ENCODE assay signal across 16 cellular contexts in the genomic region with DNA sequence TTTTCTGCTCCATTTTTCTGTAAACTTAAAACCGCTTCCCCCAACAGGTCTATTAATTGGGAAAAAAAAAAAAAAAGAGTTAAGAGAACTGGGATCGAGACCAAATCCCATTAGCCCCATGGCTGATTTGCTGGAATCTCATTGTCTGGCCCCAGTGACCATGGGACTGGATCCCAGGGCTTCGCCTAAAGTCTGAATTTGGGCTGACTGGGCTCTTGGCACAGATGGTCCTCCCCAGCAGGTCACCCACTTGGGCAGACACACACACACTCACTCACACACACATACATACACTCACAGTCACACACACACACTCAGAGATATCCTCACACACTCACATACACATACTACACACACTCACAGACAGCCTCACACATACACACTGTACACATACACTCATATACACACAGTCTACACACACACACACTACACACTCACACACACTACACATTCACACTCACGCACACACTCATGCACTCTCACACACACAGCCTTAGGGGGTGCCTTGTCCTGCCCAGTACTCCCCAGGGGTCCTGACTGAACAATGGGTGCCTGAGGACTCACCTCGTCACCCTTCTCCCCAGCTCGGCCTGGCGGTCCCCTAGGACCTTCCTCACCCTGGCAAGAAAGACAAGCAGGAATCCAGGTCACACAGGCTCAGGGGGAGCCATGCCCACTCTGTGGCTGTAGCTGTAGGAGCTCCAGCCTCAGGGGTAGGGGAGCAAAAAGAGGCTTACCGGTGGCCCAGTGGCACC. TPM values are rescaled to one million over a fixed set of nuclear protein-coding genes. Genes with fewer than 3 reads are reported as not detected.
DNase-seq lines count a peak whose midpoint lies in the region; ATAC-seq, FAIRE-seq and TF ChIP-seq lines count a peak whose summit lies in the region.
"Had no signal": no experiment of that assay in that cellular context is flagged by ENCODE, and none has a peak within 500 bp of the region (broad histone marks: within the 10 kb centered on the region; RNA-seq: fewer than 3 reads in every experiment).

No MANE protein-coding gene starts in this region.

- no peaks in the 10 kb centered on the region for H3K36me3 ChIP-seq in Karpas-422 (ENCODE audit: insufficient read depth, low read length)
- no peaks in the 10 kb centered on the region for H3K36me3 ChIP-seq in K562 (ENCODE audit: control insufficient read depth, insufficient read depth, low read length)
- no peaks in the 10 kb centered on the region for H3K36me3 ChIP-seq in testis (ENCODE audit: low read depth, missing control alignments)
- H3K36me3 ChIP-seq: left lung had no signal

- no peak for TF ChIP-seq POLR2A in K562 (conservative IDR thresholded peaks at IDR 0.05)
- no peak for TF ChIP-seq POLR2A in testis (IDR thresholded peaks at IDR 0.05)

- H3K4me1 ChIP-seq in Karpas-422 (ENCODE audit: low read length) (peaks cover 40% of the 10 kb centered on the region), K562 (replicated peaks in 1 of 2; ENCODE audit: control insufficient read depth in 2 of 2, insufficient read depth in 2 of 2, low read length in 2 of 2) (peaks cover 23 to 36% of the 10 kb centered on the region in 2 experiments), testis (peaks cover 7% of the 10 kb centered on the region)

- intact Hi-C loops in K562 (cut with micrococcal nuclease), result no loop called here
- intact Hi-C loops in testis (cut with DNase I; ENCODE audit: low total_unique reads), result loop anchor here (10.0 kb wide), 1 partner anchor 165 kb away; no protein-coding TSS in a partner anchor

- H3K27me3 ChIP-seq in Karpas-422 (ENCODE audit: low read length), result no peaks in the 10 kb centered on the region; the same call in 1 of the 2 replicates
- H3K27me3 ChIP-seq in K562 (ENCODE audit: control insufficient read depth in 2 of 2, insufficient read depth in 2 of 2, low read length in 2 of 2), result no peaks in the 10 kb centered on the region; a peak in 1 of 5 replicates
- H3K27me3 ChIP-seq in testis, result no peaks in the 10 kb centered on the region

- no peak for TF ChIP-seq EP300 in K562 (IDR thresholded peaks at IDR 0.05; ENCODE audit: low read length)

- H3K79me2 ChIP-seq in Karpas-422 (ENCODE audit: low read length), result no peaks in the 10 kb centered on the region
- H3K79me2 ChIP-seq in K562 (ENCODE audit: control insufficient read depth, insufficient read depth, low read length), result no peaks in the 10 kb centered on the region

- H4K20me1 ChIP-seq in Karpas-422 (ENCODE audit: insufficient read depth, low read depth, low read length) (no peaks in the 10 kb centered on the region), K562 (replicated peaks; ENCODE audit: control insufficient read depth, insufficient read depth, low read length) (no peaks in the 10 kb centered on the region)

- H3K4me2 ChIP-seq in Karpas-422 (ENCODE audit: low read depth, low read length, poor library complexity, severe bottlenecking) (no peak overlapping the region), K562 (ENCODE audit: insufficient read depth, low read length) (no peak overlapping the region)

- H2AFZ ChIP-seq in Karpas-422 (ENCODE audit: low read length), result no peak overlapping the region
- no peak overlapping the region for H2AFZ ChIP-seq in K562 (ENCODE audit: low read depth, low read length)

- no peaks in the 10 kb centered on the region for H3K9me1 ChIP-seq in K562 (ENCODE audit: control insufficient read depth, insufficient read depth, low read length)

- H3K9me3 ChIP-seq in Karpas-422 (ENCODE audit: low read length) (no peaks in the 10 kb centered on the region), K562 (replicated peaks; ENCODE audit: control insufficient read depth, insufficient read depth, low read depth, low read length) (no peaks in the 10 kb centered on the region), testis (no peaks in the 10 kb centered on the region)
- H3K9me3 ChIP-seq: left lung had no signal

- no peak for ATAC-seq in K562
- ATAC-seq in HG02623 (IDR thresholded peaks at IDR 0.05; ENCODE audit: unreplicated experiment), result no peak
- no peak for ATAC-seq in HG02973 (IDR thresholded peaks at IDR 0.05; ENCODE audit: unreplicated experiment)
- ATAC-seq: left lung had no signal

- no peak for TF ChIP-seq CTCF in K562 (IDR thresholded peaks at IDR 0.05 in 2 of 3, conservative IDR thresholded peaks at IDR 0.05 in 1 of 3; ENCODE audit: insufficient read depth in 2 of 3, low read depth in 1 of 3, low read length in 3 of 3)
- TF ChIP-seq CTCF in testis (IDR thresholded peaks at IDR 0.05), result no peak

- WGBS in K562 (ENCODE audit: insufficient coverage, low coverage, missing lambda C conversion rate), result 60% methylated on average over 8 of the region's 8 CpGs
- 73 to 75% methylated on average over 8 of the region's 8 CpGs for whole genome bisulfite sequencing in testis, 2 donors

- no peak overlapping the region for H3K9ac ChIP-seq in Karpas-422 (ENCODE audit: low read length)
- no peak overlapping the region; a peak in 1 of 4 replicates for H3K9ac ChIP-seq in K562 (ENCODE audit: insufficient read depth in 1 of 2, low read depth in 2 of 2, low read length in 2 of 2)

- H3K9me2 ChIP-seq in Karpas-422 (replicated peaks; ENCODE audit: insufficient read depth, low read length), result no peaks in the 10 kb centered on the region

- H3K4me3 ChIP-seq in Karpas-422 (ENCODE audit: low read length) (no peak overlapping the region), K562 (no peak overlapping the region), testis (no peak overlapping the region)
- H3K4me3 ChIP-seq: left lung, skin epidermis had no signal

- no peak overlapping the region for H3K27ac ChIP-seq in Karpas-422 (ENCODE audit: low read length)
- H3K27ac ChIP-seq in K562 (ENCODE audit: extremely low read depth, low read depth, low read length), result no peak overlapping the region
- H3K27ac ChIP-seq in testis, result no peak overlapping the region
- H3K27ac ChIP-seq: left lung, skin epidermis had no signal

- DNase-seq in Karpas-422, result peak; percentile 39
- DNase-seq in K562 (ENCODE audit: extremely low read depth in 1 of 4, low spot score in 3 of 4), result no peak
- DNase-seq in iris pigment epithelial cell (ENCODE audit: low read depth), result peak; percentile 28
- DNase-seq in testis, result peak; percentile 59
- DNase-seq in NCI-H2171 (lab: John Stamatoyannopoulos, UW), result no peak
- DNase-seq: activated B cell treated with CpG ODN at 0.5 μM for 24 hours; activated effector memory CD4-positive, alpha-beta T cell treated with Interleukin-2 at 50 U/mL for 16 hours; DMS79 treated with DMSO at 0.1 percent for 48 hours; Kasumi-1; left lung; NCI-H1436; NCI-H2227 treated with DMSO at 0.1 percent for 48 hours; SHP77 had no signal

- no peak for FAIRE-seq in K562 (lab: Jason Lieb, UNC)

- BruUV-seq in K562 (replicated peaks; lab: Mats Ljungman, UMichigan), result no TSS peak

- POLR2A ChIA-PET in K562 (lab: Yijun Ruan, JAX), result no interaction called here

- CTCF ChIA-PET in K562 (lab: Yijun Ruan, JAX; ENCODE audit: low intra/inter-chr PET ratio), result no interaction called here

- no peak for TF ChIP-seq RAD21 in K562 (CRISPR knock-in tag; conservative IDR thresholded peaks at IDR 0.05 in 1 of 2, IDR thresholded peaks at IDR 0.05 in 1 of 2)

- in situ Hi-C loops in K562 (cut with MboI), result loop anchor here (10.0 kb wide), 1 partner anchor 155 kb away; no protein-coding TSS in a partner anchor

TF ChIP-seq in K562, 482 proteins besides CTCF, POLR2A, EP300 and RAD21 (continues in another document):
- no peak for TF ChIP-seq ZNF431 (CRISPR knock-in tag; IDR thresholded peaks at IDR 0.05)

RNA-seq across cellular contexts. Expression of gene COL9A2, which starts 7.5 kb away (rescaled TPM):
- 7.9 and 28.2 TPM in 2 replicates for total RNA-seq in Karpas-422 (2014; rRNA removed; shearing (Covaris generic); ENCODE audit: low replicate concordance)
- 0.58 and 1.9 TPM in 2 replicates for total RNA-seq in K562 (2011; cell fraction: chromatin; rRNA removed; ENCODE audit: low replicate concordance)
- 0.53 and 1.3 TPM in 2 replicates for total RNA-seq in K562 (2011; cell fraction: nucleolus; rRNA removed)
- total RNA-seq in K562 (2011; cell fraction: nucleoplasm; rRNA removed), result 0.73 and 1.1 TPM in 2 replicates
- total RNA-seq in K562 (2014; rRNA removed) (0.90 and 0.95 TPM in 2 replicates), K562 (2014; rRNA removed; fragmentation: Illumina TruSeq; extraction: Trizol) (0.06 and 0.15 TPM in 2 replicates), K562 (2015; rRNA removed; fragmentation: Illumina TruSeq; extraction: Trizol) (0.60 and 0.72 TPM in 2 replicates), K562 (2021) (0.47 and 0.72 TPM in 2 replicates), testis (1 to 10 TPM; 5.1 to 7.2 TPM)
- polyA plus RNA-seq in K562 (2011; rRNA removed) (0.31 and 0.45 TPM in 2 replicates), K562 (2014; fragmentation: Illumina TruSeq; extraction: Trizol) (0.24 and 0.54 TPM in 2 replicates), K562 (2014; fragmentation: Nextera tagmentation; extraction: Ambion mirVana) (under 1 TPM; 0.03 TPM), K562 (2014; rRNA removed) (1.5 and 2.2 TPM in 2 replicates), testis (ENCODE audit: insufficient read depth, low read depth, low replicate concordance) (3.5 TPM)
- polyA plus RNA-seq in K562 (2011; cell fraction: cytosol; rRNA removed), result 0.46 and 0.47 TPM in 2 replicates
- 3.7 and 4.4 TPM in 2 replicates for polyA plus RNA-seq in K562 (2011; cell fraction: nucleus; rRNA removed)
- 0.78 and 3.8 TPM in 2 replicates for polyA plus RNA-seq in K562 (2012)
- 0.11 and 0.30 TPM in 2 replicates for polyA minus RNA-seq in K562 (2011; rRNA and poly(A)+ RNA removed)
- 1.6 TPM in 1 of 2 replicates, not detected in the other for polyA minus RNA-seq in K562 (2011; cell fraction: cytosol; rRNA and poly(A)+ RNA removed)
- polyA minus RNA-seq in K562 (2011; cell fraction: nucleus; rRNA and poly(A)+ RNA removed), result 0.13 and 1.4 TPM in 2 replicates

RNA-seq across cellular contexts. Expression of gene ZMPSTE24, which starts 51.5 kb away (rescaled TPM):
- total RNA-seq in Karpas-422 (2014; rRNA removed; shearing (Covaris generic); ENCODE audit: low replicate concordance), result 22.0 and 50.9 TPM in 2 replicates
- total RNA-seq in K562 (2011; cell fraction: chromatin; rRNA removed; ENCODE audit: low replicate concordance), result 31.5 and 69.9 TPM in 2 replicates
- 36.2 and 41.8 TPM in 2 replicates for total RNA-seq in K562 (2011; cell fraction: nucleolus; rRNA removed)
- 53.6 and 61.9 TPM in 2 replicates for total RNA-seq in K562 (2011; cell fraction: nucleoplasm; rRNA removed)
- total RNA-seq in K562 (2014; rRNA removed), result 45.0 and 45.6 TPM in 2 replicates
- 74.4 and 86.4 TPM in 2 replicates for total RNA-seq in K562 (2014; rRNA removed; fragmentation: Illumina TruSeq; extraction: Trizol)
- 62.7 and 68.8 TPM in 2 replicates for total RNA-seq in K562 (2015; rRNA removed; fragmentation: Illumina TruSeq; extraction: Trizol)
- 51.2 and 53.3 TPM in 2 replicates for total RNA-seq in K562 (2021)
- 28.1 and 30.7 TPM in 2 replicates for polyA plus RNA-seq in K562 (2011; rRNA removed)
- polyA plus RNA-seq in K562 (2011; cell fraction: cytosol; rRNA removed), result 6.8 and 14.9 TPM in 2 replicates
- 7.0 and 8.9 TPM in 2 replicates for polyA plus RNA-seq in K562 (2011; cell fraction: nucleus; rRNA removed)
- polyA plus RNA-seq in K562 (2012), result 22.3 and 37.2 TPM in 2 replicates
- 53.2 and 64.3 TPM in 2 replicates for polyA plus RNA-seq in K562 (2014; fragmentation: Illumina TruSeq; extraction: Trizol)
- polyA plus RNA-seq in K562 (2014; fragmentation: Nextera tagmentation; extraction: Ambion mirVana), result 10 to 100 TPM; 73.5 to 75.9 TPM
- polyA plus RNA-seq in K562 (2014; rRNA removed), result 39.0 and 39.1 TPM in 2 replicates
- 41.5 and 48.6 TPM in 2 replicates for polyA minus RNA-seq in K562 (2011; rRNA and poly(A)+ RNA removed)
- polyA minus RNA-seq in K562 (2011; cell fraction: cytosol; rRNA and poly(A)+ RNA removed), result 33.5 and 34.7 TPM in 2 replicates
- polyA minus RNA-seq in K562 (2011; cell fraction: nucleus; rRNA and poly(A)+ RNA removed), result 9.4 and 16.2 TPM in 2 replicates
- 10 to 100 TPM; 30.4 to 31.3 TPM for total RNA-seq in testis
- 22.5 TPM for polyA plus RNA-seq in testis (ENCODE audit: insufficient read depth, low read depth, low replicate concordance)

Comparison
In these comparisons a context has a peak if more than half of its experiments do, and no peak if none do; other contexts are left out.
1. DNase-seq: peak in Karpas-422 (single experiment), iris pigment epithelial cell (single experiment) and testis (single experiment); none in K562 (0 of 4) and NCI-H2171 (single experiment).